ENCODE assay signal across 7 cellular contexts in the genomic region with DNA sequence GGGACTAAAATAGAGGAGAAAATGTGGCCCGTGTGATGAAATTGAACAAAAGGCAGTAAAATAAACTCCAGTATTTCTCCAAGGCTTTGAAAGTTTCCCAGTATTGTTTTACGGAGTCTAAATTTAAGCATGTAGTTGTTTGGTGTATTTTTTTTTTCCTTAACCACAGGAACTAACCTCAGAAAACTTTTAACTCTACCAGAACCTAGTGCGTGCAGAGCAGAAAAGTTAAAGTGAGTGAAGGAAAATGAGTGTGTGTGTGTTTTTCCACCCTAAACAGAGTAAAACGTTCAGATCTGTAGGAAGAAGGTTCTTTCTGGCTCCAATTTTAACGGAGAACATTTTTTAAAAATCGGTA. TPM values are rescaled to one million over a fixed set of nuclear protein-coding genes. Genes with fewer than 3 reads are reported as not detected.
DNase-seq lines count a peak whose midpoint lies in the region; ATAC-seq lines count a peak whose summit lies in the region.

No MANE protein-coding gene starts in this region.

- H3K4me3 ChIP-seq in HUES48 (ENCODE audit: low read depth, low read length) (peak overlapping the region; percentile 85), iPS-18a (ENCODE audit: low read length) (peak overlapping the region; percentile 72)

- no peak overlapping the region for H3K9ac ChIP-seq in HUES48 (ENCODE audit: low read depth, low read length)
- H3K9ac ChIP-seq in iPS-18a (ENCODE audit: low read length), result peak overlapping the region; percentile 58

- H3K36me3 ChIP-seq in HUES48 (ENCODE audit: control insufficient read depth, insufficient read depth, low read length) (no peaks in the 10 kb centered on the region), iPS-18a (ENCODE audit: control insufficient read depth, low read depth, low read length) (no peaks in the 10 kb centered on the region)

- H3K27me3 ChIP-seq in HUES48 (ENCODE audit: control insufficient read depth, insufficient read depth, low read length) (peaks cover 14% of the 10 kb centered on the region), iPS-18a (ENCODE audit: control insufficient read depth, insufficient read depth, low read length) (peaks cover 17% of the 10 kb centered on the region)

- no peaks in the 10 kb centered on the region for H3K36me3 Mint-ChIP-seq in activated T-helper 17 cell treated with anti-CD3 and anti-CD28 coated beads, Interleukin-2, amount 50 U/mL, for 72 hours (ENCODE audit: low read depth)
- H3K36me3 Mint-ChIP-seq in stimulated activated naive B cell treated with anti-CD40 and anti-IgM and Interleukin-4, amounts not matched to agents 10 μg/mL and 1 μg/mL and 100 μg/mL, for 72 hours, result no peaks in the 10 kb centered on the region

- no peaks in the 10 kb centered on the region for H3K9me3 Mint-ChIP-seq in activated T-helper 17 cell treated with anti-CD3 and anti-CD28 coated beads, Interleukin-2, amount 50 U/mL, for 72 hours
- no peaks in the 10 kb centered on the region for H3K9me3 Mint-ChIP-seq in stimulated activated naive B cell treated with anti-CD40 and anti-IgM and Interleukin-4, amounts not matched to agents 10 μg/mL and 1 μg/mL and 100 μg/mL, for 72 hours

- ATAC-seq in activated T-helper 17 cell treated with anti-CD3 and anti-CD28 coated beads, Interleukin-2, amount 50 U/mL, for 72 hours (replicated peaks), result peak; percentile 23
- no peak for ATAC-seq in stimulated activated naive B cell treated with anti-CD40 and anti-IgM and Interleukin-4, amounts not matched to agents 10 μg/mL and 1 μg/mL and 100 μg/mL, for 72 hours (replicated peaks)
- ATAC-seq in HG03469 (IDR thresholded peaks at IDR 0.05; ENCODE audit: unreplicated experiment), result no peak

- peak overlapping the region; percentile 67 for H3K4me3 Mint-ChIP-seq in activated T-helper 17 cell treated with anti-CD3 and anti-CD28 coated beads, Interleukin-2, amount 50 U/mL, for 72 hours
- peak overlapping the region; percentile 49 to 81 for H3K4me3 Mint-ChIP-seq in stimulated activated naive B cell treated with anti-CD40 and anti-IgM and Interleukin-4, amounts not matched to agents 10 μg/mL and 1 μg/mL and 100 μg/mL, for 72 hours

- H3K9me3 ChIP-seq in HUES48 (ENCODE audit: control insufficient read depth, insufficient read depth, low read length) (no peaks in the 10 kb centered on the region), iPS-18a (ENCODE audit: control insufficient read depth, low read depth, low read length) (no peaks in the 10 kb centered on the region)

- no peak overlapping the region for H3K27ac ChIP-seq in HUES48 (ENCODE audit: low read depth, low read length)
- no peak overlapping the region for H3K27ac ChIP-seq in iPS-18a (ENCODE audit: low read length)

- H3K27ac Mint-ChIP-seq in activated T-helper 17 cell treated with anti-CD3 and anti-CD28 coated beads, Interleukin-2, amount 50 U/mL, for 72 hours, result no peak overlapping the region
- no peak overlapping the region for H3K27ac Mint-ChIP-seq in stimulated activated naive B cell treated with anti-CD40 and anti-IgM and Interleukin-4, amounts not matched to agents 10 μg/mL and 1 μg/mL and 100 μg/mL, for 72 hours

- H3K27me3 Mint-ChIP-seq in activated T-helper 17 cell treated with anti-CD3 and anti-CD28 coated beads, Interleukin-2, amount 50 U/mL, for 72 hours, result peaks cover 38% of the 10 kb centered on the region
- peaks cover 23 to 55% of the 10 kb centered on the region in 2 donors for H3K27me3 Mint-ChIP-seq in stimulated activated naive B cell treated with anti-CD40 and anti-IgM and Interleukin-4, amounts not matched to agents 10 μg/mL and 1 μg/mL and 100 μg/mL, for 72 hours

- H3K4me1 Mint-ChIP-seq in activated T-helper 17 cell treated with anti-CD3 and anti-CD28 coated beads, Interleukin-2, amount 50 U/mL, for 72 hours, result peaks cover 5% of the 10 kb centered on the region
- H3K4me1 Mint-ChIP-seq in stimulated activated naive B cell treated with anti-CD40 and anti-IgM and Interleukin-4, amounts not matched to agents 10 μg/mL and 1 μg/mL and 100 μg/mL, for 72 hours, result peaks cover 0 to 14% of the 10 kb centered on the region in 2 donors

- H3K4me1 ChIP-seq in HUES48 (ENCODE audit: control insufficient read depth, insufficient read depth, low read length) (peaks cover 8% of the 10 kb centered on the region), iPS-18a (ENCODE audit: control insufficient read depth, low read depth, low read length) (peaks cover 3% of the 10 kb centered on the region)

- no peak for DNase-seq in stimulated activated naive B cell treated with anti-CD40 and anti-IgM and Interleukin-4, amounts not matched to agents 10 μg/mL and 1 μg/mL and 100 μg/mL, for 72 hours
- DNase-seq in amniotic stem cell (lab: John Stamatoyannopoulos, UW) (no peak), mesenteric fat pad (ENCODE audit: low spot score) (no peak)

RNA-seq across cellular contexts. Expression of a gene that starts 0.8 kb away (rescaled TPM):
- 1 to 10 TPM in 1 of 2 donors, under 1 TPM in 1; 0.37 to 1.6 TPM for total RNA-seq in activated T-helper 17 cell treated with anti-CD3 and anti-CD28 coated beads, Interleukin-2, amount 50 U/mL, for 72 hours
- 9.1 TPM for total RNA-seq in mesenteric fat pad
